Comparison of ENCODE assay signal across 17 cellular contexts in genomic region chr4:27100713-27101112, GRCh38.
DNase-seq lines count a peak whose midpoint lies in the region; ATAC-seq and TF ChIP-seq lines count a peak whose summit lies in the region.
"Had no signal": no experiment of that assay in that cellular context is flagged by ENCODE, and none has a peak within 500 bp of the region (broad histone marks: within the 10 kb centered on the region; RNA-seq: fewer than 3 reads in every experiment).

No MANE protein-coding gene starts in this region.

- H3K27me3 ChIP-seq in GM23338 (ENCODE audit: insufficient read depth), result no peaks in the 10 kb centered on the region
- H3K27me3 ChIP-seq in PC-9 (ENCODE audit: insufficient read depth, low read depth), result no peaks in the 10 kb centered on the region
- H3K27me3 ChIP-seq in endodermal cell (ENCODE audit: control insufficient read depth, insufficient read depth, low read length, poor library complexity, severe bottlenecking), result no peaks in the 10 kb centered on the region
- H3K27me3 ChIP-seq in testis, result no peaks in the 10 kb centered on the region
- H3K27me3 ChIP-seq: BLaER1 treated with 17β-estradiol and CSF1 and Interleukin-3, amounts not matched to agents 10 nM and 100 nM had no signal

- H3F3A ChIP-seq in GM23338 (replicated peaks; ENCODE audit: low read depth) (no peaks in the 10 kb centered on the region), PC-9 (ENCODE audit: insufficient read depth, low read depth) (no peaks in the 10 kb centered on the region)

- peaks cover 39% of the 10 kb centered on the region for H3K4me1 Mint-ChIP-seq in GM23338
- peaks cover 33% of the 10 kb centered on the region for H3K4me1 Mint-ChIP-seq in endodermal cell

- H3K27ac Mint-ChIP-seq in GM23338, result 0 out of 2 replicates have a peak overlapping the region, but pooled peaks have one; percentile 30
- H3K27ac Mint-ChIP-seq in endodermal cell, result no peak overlapping the region

- H3K4me3 Mint-ChIP-seq in GM23338 (no peak overlapping the region), endodermal cell (no peak overlapping the region)

- WGBS in endodermal cell (ENCODE audit: insufficient coverage in 1 of 2, insufficient read length in 1 of 2), 2 experiments, result 91% methylated on average over 10 of the region's 10 CpGs
- 82 to 83% methylated on average over 10 of the region's 10 CpGs for WGBS in testis, 2 donors

- H4K20me1 ChIP-seq in GM23338 (replicated peaks; ENCODE audit: insufficient read depth), result no peaks in the 10 kb centered on the region
- no peaks in the 10 kb centered on the region for H4K20me1 ChIP-seq in PC-9 (ENCODE audit: insufficient read depth)

- ATAC-seq in GM23338 (no peak), left colon (peak; percentile 14), GM18519 (IDR thresholded peaks at IDR 0.05; ENCODE audit: low FRiP score, unreplicated experiment) (no peak)
- ATAC-seq: A549, Panc1 had no signal

- POLR2A ChIA-PET in PC-9 (lab: Charles Lee; ENCODE audit: unreplicated experiment), result no interaction called here

- CTCF ChIA-PET in PC-9 (lab: Charles Lee), result interaction anchor here (0.7 kb wide), 1 partner anchor 252 kb away, joined by 3 read pairs; no protein-coding TSS in a partner anchor

- H3K4me1 ChIP-seq in GM23338 (ENCODE audit: insufficient read depth) (peaks cover 12% of the 10 kb centered on the region; the same call in 1 of the 2 replicates), PC-9 (replicated peaks; ENCODE audit: insufficient read depth) (peaks cover 17% of the 10 kb centered on the region), endodermal cell (ENCODE audit: control insufficient read depth, insufficient read depth, low read length) (no peaks in the 10 kb centered on the region), testis (no peaks in the 10 kb centered on the region)
- H3K4me1 ChIP-seq: A549; BLaER1 treated with 17β-estradiol and CSF1 and Interleukin-3, amounts not matched to agents 10 nM and 100 nM had no signal

- H3K27ac ChIP-seq in GM23338 (ENCODE audit: low read depth) (no peak overlapping the region), PC-9 (peak overlapping the region; percentile 43), endodermal cell (ENCODE audit: low read depth, low read length) (no peak overlapping the region), testis (no peak overlapping the region)
- H3K27ac ChIP-seq: A549; BLaER1 treated with 17β-estradiol and CSF1 and Interleukin-3, amounts not matched to agents 10 nM and 100 nM; HL-60 had no signal

- no peak for TF ChIP-seq POLR2A in testis (IDR thresholded peaks at IDR 0.05)

- no peaks in the 10 kb centered on the region for H3K9me2 ChIP-seq in GM23338 (ENCODE audit: insufficient read depth)
- H3K9me2 ChIP-seq in PC-9 (ENCODE audit: insufficient read depth), result no peaks in the 10 kb centered on the region

- H3K4me3 ChIP-seq in GM23338, result no peak overlapping the region
- H3K4me3 ChIP-seq in PC-9, result no peak overlapping the region
- H3K4me3 ChIP-seq in endodermal cell (ENCODE audit: low read length), result no peak overlapping the region
- no peak overlapping the region for H3K4me3 ChIP-seq in testis
- H3K4me3 ChIP-seq: A549; BLaER1 treated with 17β-estradiol and CSF1 and Interleukin-3, amounts not matched to agents 10 nM and 100 nM had no signal

- no peak for DNase-seq in GM23338 (ENCODE audit: low spot score)
- peak; percentile 21 to 85 for DNase-seq in PC-9
- DNase-seq in endodermal cell, result peak; percentile 22
- DNase-seq in left colon, result no peak
- DNase-seq in testis, result no peak
- no peak for DNase-seq in Kasumi-1 (lab: John Stamatoyannopoulos, UW)
- DNase-seq in NCI-H1417 (lab: John Stamatoyannopoulos, UW), result no peak
- DNase-seq: HCEC 1CT, NCI-H1436 treated with DMSO at 0.1 percent for 48 hours, NCI-H2029 treated with DMSO at 0.1 percent for 48 hours, NCI-H510A treated with DMSO at 0.1 percent for 48 hours, SHP77 had no signal

- no TSS peak for BruUV-seq in PC-9 (replicated peaks; lab: Mats Ljungman, UMichigan)

- H3K79me2 ChIP-seq in GM23338 (replicated peaks; ENCODE audit: insufficient read depth) (no peaks in the 10 kb centered on the region), PC-9 (ENCODE audit: low read depth) (no peaks in the 10 kb centered on the region)

- H3K27me3 Mint-ChIP-seq in GM23338 (ENCODE audit: insufficient read depth, low read depth, poor library complexity) (peaks cover 4% of the 10 kb centered on the region), endodermal cell (ENCODE audit: insufficient read depth) (peaks cover 2% of the 10 kb centered on the region)

- H2AFZ ChIP-seq in GM23338 (peak overlapping the region; percentile 43), PC-9 (no peak overlapping the region)

- H3K9me3 ChIP-seq in PC-9 (ENCODE audit: insufficient read depth, low read depth) (no peaks in the 10 kb centered on the region), endodermal cell (ENCODE audit: control insufficient read depth, low read length) (no peaks in the 10 kb centered on the region), testis (no peaks in the 10 kb centered on the region)
- H3K9me3 ChIP-seq: A549; BLaER1 treated with 17β-estradiol and CSF1 and Interleukin-3, amounts not matched to agents 10 nM and 100 nM had no signal

- H3K9me3 Mint-ChIP-seq in GM23338, result no peaks in the 10 kb centered on the region; the same call in 1 of the 3 replicates
- H3K9me3 Mint-ChIP-seq in endodermal cell, result no peaks in the 10 kb centered on the region

- no peak overlapping the region for H3K9ac ChIP-seq in endodermal cell (ENCODE audit: extremely low read depth, low read length, poor library complexity, severe bottlenecking)
- H3K9ac ChIP-seq: BLaER1 treated with 17β-estradiol and CSF1 and Interleukin-3, amounts not matched to agents 10 nM and 100 nM had no signal

- H3K36me3 ChIP-seq in GM23338 (ENCODE audit: insufficient read depth) (0 out of 2 replicates have a peak, but pooled peaks cover 3% of the 10 kb centered on the region), PC-9 (ENCODE audit: low read depth) (no peaks in the 10 kb centered on the region), endodermal cell (ENCODE audit: control insufficient read depth, insufficient read depth, low read length) (no peaks in the 10 kb centered on the region), testis (ENCODE audit: low read depth, missing control alignments) (no peaks in the 10 kb centered on the region)
- H3K36me3 ChIP-seq: BLaER1 treated with 17β-estradiol and CSF1 and Interleukin-3, amounts not matched to agents 10 nM and 100 nM had no signal

- H3K4me2 ChIP-seq in GM23338 (no peak overlapping the region), PC-9 (peak overlapping the region; percentile 62)
- H3K4me2 ChIP-seq: A549; BLaER1 treated with 17β-estradiol and CSF1 and Interleukin-3, amounts not matched to agents 10 nM and 100 nM had no signal

- H3K36me3 Mint-ChIP-seq in GM23338 (ENCODE audit: low read depth) (no peaks in the 10 kb centered on the region), endodermal cell (ENCODE audit: low read depth) (no peaks in the 10 kb centered on the region)

- intact Hi-C loops in PC-9 (cut with micrococcal nuclease; ENCODE audit: unreplicated experiment) (no loop called here), left colon (cut with DNase I, micrococcal nuclease) (no loop called here), testis (cut with DNase I; ENCODE audit: low total_unique reads) (no loop called here)

- TF ChIP-seq CTCF in GM23338 (conservative IDR thresholded peaks at IDR 0.05; ENCODE audit: low read depth in 2 of 2) (no peak), PC-9 (conservative IDR thresholded peaks at IDR 0.05) (no peak), endodermal cell (conservative IDR thresholded peaks at IDR 0.05) (no peak), testis (IDR thresholded peaks at IDR 0.05) (no peak)

Comparison
In these comparisons a context has a peak if more than half of its experiments do, and no peak if none do; other contexts are left out.
1. DNase-seq: peak in PC-9 (2 of 2) and endodermal cell (single experiment); none in GM23338 (single experiment), left colon (0 of 2), testis (single experiment), Kasumi-1 (0 of 2) and NCI-H1417 (0 of 3).